11 cellular contexts compared by ENCODE assay signal in genomic region chr14:68124885-68125731, GRCh38.
DNase-seq lines count a peak whose midpoint lies in the region; ATAC-seq, FAIRE-seq and TF ChIP-seq lines count a peak whose summit lies in the region.
"Had no signal": no experiment of that assay in that cellular context is flagged by ENCODE, and none has a peak within 500 bp of the region (broad histone marks: within the 10 kb centered on the region; RNA-seq: fewer than 3 reads in every experiment).

No MANE protein-coding gene starts in this region.

- no peaks in the 10 kb centered on the region for H3K27me3 ChIP-seq in left lung

- H3K27me3 Mint-ChIP-seq in activated naive CD8-positive, alpha-beta T cell treated with anti-CD3 and anti-CD28 coated beads, Interleukin-2, amount 10 ng/mL, durations not matched to agents 7 days and 5 days = no peaks in the 10 kb centered on the region
- no peaks in the 10 kb centered on the region for H3K27me3 Mint-ChIP-seq in activated naive CD8-positive, alpha-beta T cell treated with anti-CD3 and anti-CD28 coated beads for 36 hours
- H3K27me3 Mint-ChIP-seq in brain = no peaks in the 10 kb centered on the region
- H3K27me3 Mint-ChIP-seq in activated T-helper 1 cell treated with anti-CD3 and anti-CD28 coated beads, Interleukin-12 subunit alpha, Interleukin-12 subunit beta, Interleukin-2, Interleukin-4 antibody, amounts not matched to agents 30 ng/mL and 10 ng/mL and 1 ng/mL, durations not matched to agents 14 hours and 24 hours and 36 hours (ENCODE audit: insufficient read depth) = no peaks in the 10 kb centered on the region
- H3K27me3 Mint-ChIP-seq: activated naive CD4-positive, alpha-beta T cell treated with anti-CD3 and anti-CD28 coated beads, Interleukin-2, amount 50 U/mL, for 24 hours had no signal

- no peak overlapping the region for H3K4me3 ChIP-seq in left lung

- peaks cover 3% of the 10 kb centered on the region for H3K36me3 Mint-ChIP-seq in activated naive CD8-positive, alpha-beta T cell treated with anti-CD3 and anti-CD28 coated beads, Interleukin-2, amount 10 ng/mL, durations not matched to agents 7 days and 5 days
- peaks cover 5% of the 10 kb centered on the region for H3K36me3 Mint-ChIP-seq in activated naive CD8-positive, alpha-beta T cell treated with anti-CD3 and anti-CD28 coated beads for 36 hours
- peaks cover 7% of the 10 kb centered on the region for H3K36me3 Mint-ChIP-seq in brain
- no peaks in the 10 kb centered on the region for H3K36me3 Mint-ChIP-seq in activated T-helper 1 cell treated with anti-CD3 and anti-CD28 coated beads, Interleukin-12 subunit alpha, Interleukin-12 subunit beta, Interleukin-2, Interleukin-4 antibody, amounts not matched to agents 30 ng/mL and 10 ng/mL and 1 ng/mL, durations not matched to agents 14 hours and 24 hours and 36 hours (ENCODE audit: low read depth)

- peaks cover 0 to 6% of the 10 kb centered on the region in 2 donors for H3K4me1 ChIP-seq in left lung

- ATAC-seq in activated naive CD8-positive, alpha-beta T cell treated with anti-CD3 and anti-CD28 coated beads, Interleukin-2, amount 10 ng/mL, durations not matched to agents 7 days and 5 days (ENCODE audit: low read depth) = no peak
- ATAC-seq in left lung = peak; percentile 50

- no peak overlapping the region for H3K4me3 Mint-ChIP-seq in activated naive CD8-positive, alpha-beta T cell treated with anti-CD3 and anti-CD28 coated beads, Interleukin-2, amount 10 ng/mL, durations not matched to agents 7 days and 5 days
- H3K4me3 Mint-ChIP-seq in activated naive CD8-positive, alpha-beta T cell treated with anti-CD3 and anti-CD28 coated beads for 36 hours = no peak overlapping the region
- H3K4me3 Mint-ChIP-seq in brain = peak overlapping the region in 4 of 5 experiments; percentile 31 to 48 (median 35)
- no peak overlapping the region for H3K4me3 Mint-ChIP-seq in activated T-helper 1 cell treated with anti-CD3 and anti-CD28 coated beads, Interleukin-12 subunit alpha, Interleukin-12 subunit beta, Interleukin-2, Interleukin-4 antibody, amounts not matched to agents 30 ng/mL and 10 ng/mL and 1 ng/mL, durations not matched to agents 14 hours and 24 hours and 36 hours
- H3K4me3 Mint-ChIP-seq: activated naive CD4-positive, alpha-beta T cell treated with anti-CD3 and anti-CD28 coated beads, Interleukin-2, amount 50 U/mL, for 24 hours had no signal

- intact Hi-C loops in left lung (cut with DNase I) = no loop called here
- intact Hi-C loops in activated T-helper 1 cell treated with anti-CD3 and anti-CD28 coated beads, Interleukin-12 subunit alpha, Interleukin-12 subunit beta, Interleukin-2, Interleukin-4 antibody, amounts not matched to agents 30 ng/mL and 10 ng/mL and 1 ng/mL, durations not matched to agents 14 hours and 24 hours and 36 hours (cut with micrococcal nuclease) = no loop called here

- peak overlapping the region; percentile 36 for H3K27ac Mint-ChIP-seq in activated naive CD8-positive, alpha-beta T cell treated with anti-CD3 and anti-CD28 coated beads, Interleukin-2, amount 10 ng/mL, durations not matched to agents 7 days and 5 days
- H3K27ac Mint-ChIP-seq in activated naive CD8-positive, alpha-beta T cell treated with anti-CD3 and anti-CD28 coated beads for 36 hours = no peak overlapping the region
- H3K27ac Mint-ChIP-seq in brain = peak overlapping the region; percentile 61 to 95 (median 92)
- H3K27ac Mint-ChIP-seq in activated T-helper 1 cell treated with anti-CD3 and anti-CD28 coated beads, Interleukin-12 subunit alpha, Interleukin-12 subunit beta, Interleukin-2, Interleukin-4 antibody, amounts not matched to agents 30 ng/mL and 10 ng/mL and 1 ng/mL, durations not matched to agents 14 hours and 24 hours and 36 hours = no peak overlapping the region
- H3K27ac Mint-ChIP-seq: activated naive CD4-positive, alpha-beta T cell treated with anti-CD3 and anti-CD28 coated beads, Interleukin-2, amount 50 U/mL, for 24 hours had no signal

- H3K9me3 Mint-ChIP-seq in activated naive CD8-positive, alpha-beta T cell treated with anti-CD3 and anti-CD28 coated beads, Interleukin-2, amount 10 ng/mL, durations not matched to agents 7 days and 5 days = peaks cover 2% of the 10 kb centered on the region
- H3K9me3 Mint-ChIP-seq in activated naive CD8-positive, alpha-beta T cell treated with anti-CD3 and anti-CD28 coated beads for 36 hours = peaks cover 4% of the 10 kb centered on the region
- peaks cover 9 to 20% (median 11%) of the 10 kb centered on the region in 5 experiments for H3K9me3 Mint-ChIP-seq in brain
- H3K9me3 Mint-ChIP-seq in activated T-helper 1 cell treated with anti-CD3 and anti-CD28 coated beads, Interleukin-12 subunit alpha, Interleukin-12 subunit beta, Interleukin-2, Interleukin-4 antibody, amounts not matched to agents 30 ng/mL and 10 ng/mL and 1 ng/mL, durations not matched to agents 14 hours and 24 hours and 36 hours = peaks cover 6% of the 10 kb centered on the region

- H3K27ac ChIP-seq in left lung = peak overlapping the region; percentile 20 to 49
- H3K27ac ChIP-seq: WERI-Rb-1 had no signal

- FAIRE-seq in urothelium cell line (lab: Jason Lieb, UNC) = peak; percentile 81

- DNase-seq in activated naive CD8-positive, alpha-beta T cell treated with anti-CD3 and anti-CD28 coated beads, Interleukin-2, amount 10 ng/mL, durations not matched to agents 7 days and 5 days = no peak
- no peak for DNase-seq in activated naive CD8-positive, alpha-beta T cell treated with anti-CD3 and anti-CD28 coated beads for 36 hours
- DNase-seq in left lung = no peak
- DNase-seq in urothelium cell line (ENCODE audit: low spot score) = peak; percentile 83
- no peak for DNase-seq in NCI-H345 treated with DMSO at 0.1 percent for 48 hours (lab: John Stamatoyannopoulos, UW; ENCODE audit: unreplicated experiment)
- DNase-seq in activated T-helper 1 cell treated with anti-CD3 and anti-CD28 coated beads, Interleukin-12 subunit alpha, Interleukin-12 subunit beta, Interleukin-2, Interleukin-4 antibody, amounts not matched to agents 30 ng/mL and 10 ng/mL and 1 ng/mL, durations not matched to agents 14 hours and 24 hours and 36 hours (ENCODE audit: low spot score) = no peak
- no peak for DNase-seq in NCI-H2227 (lab: John Stamatoyannopoulos, UW; ENCODE audit: unreplicated experiment)
- DNase-seq: stimulated activated CD8-positive, alpha-beta memory T cell treated with anti-CD3 and anti-CD28 coated beads, Interleukin-4, amount 100 ng/mL, for 48 hours; WERI-Rb-1 had no signal

- peaks cover 0 to 6% of the 10 kb centered on the region in 2 donors for H3K9me3 ChIP-seq in left lung

- POLR2A ChIA-PET in activated naive CD8-positive, alpha-beta T cell treated with anti-CD3 and anti-CD28 coated beads, Interleukin-2, amount 10 ng/mL, durations not matched to agents 7 days and 5 days (lab: Charles Lee) = no interaction called here

- no peaks in the 10 kb centered on the region for H3K36me3 ChIP-seq in left lung
- H3K36me3 ChIP-seq: WERI-Rb-1 had no signal

- no peaks in the 10 kb centered on the region for H3K4me1 Mint-ChIP-seq in activated naive CD8-positive, alpha-beta T cell treated with anti-CD3 and anti-CD28 coated beads, Interleukin-2, amount 10 ng/mL, durations not matched to agents 7 days and 5 days
- no peaks in the 10 kb centered on the region for H3K4me1 Mint-ChIP-seq in activated naive CD8-positive, alpha-beta T cell treated with anti-CD3 and anti-CD28 coated beads for 36 hours
- peaks cover 33% of the 10 kb centered on the region for H3K4me1 Mint-ChIP-seq in brain
- no peaks in the 10 kb centered on the region for H3K4me1 Mint-ChIP-seq in activated T-helper 1 cell treated with anti-CD3 and anti-CD28 coated beads, Interleukin-12 subunit alpha, Interleukin-12 subunit beta, Interleukin-2, Interleukin-4 antibody, amounts not matched to agents 30 ng/mL and 10 ng/mL and 1 ng/mL, durations not matched to agents 14 hours and 24 hours and 36 hours (ENCODE audit: low read depth)
- H3K4me1 Mint-ChIP-seq: activated naive CD4-positive, alpha-beta T cell treated with anti-CD3 and anti-CD28 coated beads, Interleukin-2, amount 50 U/mL, for 24 hours had no signal

- TF ChIP-seq CTCF in brain (conservative IDR thresholded peaks at IDR 0.05) (no peak), left lung (IDR thresholded peaks at IDR 0.05) (no peak)

Comparison
In these comparisons a context has a peak if more than half of its experiments do, and no peak if none do; other contexts are left out.
1. H3K27ac Mint-ChIP-seq: peak in activated naive CD8-positive, alpha-beta T cell treated with anti-CD3 and anti-CD28 coated beads, Interleukin-2, amount 10 ng/mL, durations not matched to agents 7 days and 5 days (single experiment) and brain (5 of 5); none in activated naive CD8-positive, alpha-beta T cell treated with anti-CD3 and anti-CD28 coated beads for 36 hours (single experiment) and activated T-helper 1 cell treated with anti-CD3 and anti-CD28 coated beads, Interleukin-12 subunit alpha, Interleukin-12 subunit beta, Interleukin-2, Interleukin-4 antibody, amounts not matched to agents 30 ng/mL and 10 ng/mL and 1 ng/mL, durations not matched to agents 14 hours and 24 hours and 36 hours (single experiment).
2. H3K4me3 Mint-ChIP-seq: peak in brain (4 of 5); none in activated naive CD8-positive, alpha-beta T cell treated with anti-CD3 and anti-CD28 coated beads, Interleukin-2, amount 10 ng/mL, durations not matched to agents 7 days and 5 days (single experiment), activated naive CD8-positive, alpha-beta T cell treated with anti-CD3 and anti-CD28 coated beads for 36 hours (single experiment) and activated T-helper 1 cell treated with anti-CD3 and anti-CD28 coated beads, Interleukin-12 subunit alpha, Interleukin-12 subunit beta, Interleukin-2, Interleukin-4 antibody, amounts not matched to agents 30 ng/mL and 10 ng/mL and 1 ng/mL, durations not matched to agents 14 hours and 24 hours and 36 hours (single experiment).